1 cellular context compared by ENCODE assay signal in genomic region chr17:40103742-40104095, GRCh38.
A peak's percentile ranks its signal among the peaks of the same experiment; 100 is the strongest.
TF ChIP-seq lines count a peak whose summit lies in the region.

No MANE protein-coding gene starts in this region.

TF ChIP-seq in HepG2, 621 proteins besides CTCF, POLR2A, EP300 and RAD21:
- TF ChIP-seq ZNF142 (CRISPR knock-in tag; IDR thresholded peaks at IDR 0.05) (no peak), ELF1 (CRISPR knock-in tag; IDR thresholded peaks at IDR 0.05) (0 out of 2 replicates have a peak, but pooled peaks have one; percentile 8), ZNF362 (CRISPR knock-in tag; IDR thresholded peaks at IDR 0.05; ENCODE audit: borderline replicate concordance) (0 out of 2 replicates have a peak, but pooled peaks have one; percentile 33), PHF5A (CRISPR knock-in tag; IDR thresholded peaks at IDR 0.05; ENCODE audit: low read depth, unreplicated experiment) (no peak), ZNF280D (CRISPR knock-in tag; IDR thresholded peaks at IDR 0.05) (no peak), CHD4 (IDR thresholded peaks at IDR 0.05; ENCODE audit: borderline replicate concordance, low read length) (no peak), XBP1 (CRISPR knock-in tag; IDR thresholded peaks at IDR 0.05) (no peak), ARID2 (CRISPR knock-in tag; IDR thresholded peaks at IDR 0.05; ENCODE audit: borderline replicate concordance) (no peak), ZNF883 (CRISPR knock-in tag; IDR thresholded peaks at IDR 0.05; ENCODE audit: not compliant biosample characterization) (no peak), CAMTA2 (CRISPR knock-in tag; IDR thresholded peaks at IDR 0.05; ENCODE audit: borderline replicate concordance) (no peak), PREB (CRISPR knock-in tag; IDR thresholded peaks at IDR 0.05) (no peak), YEATS2 (CRISPR knock-in tag; IDR thresholded peaks at IDR 0.05; ENCODE audit: borderline replicate concordance) (no peak), U2AF2 (IDR thresholded peaks at IDR 0.05; ENCODE audit: low read depth, low read length) (no peak)
